In genomic region chr7:157831901-157832810, GRCh38 we compare ENCODE assay signal across 17 cellular contexts.
"Had no signal": no experiment of that assay in that cellular context is flagged by ENCODE, and none has a peak within 500 bp of the region (broad histone marks: within the 10 kb centered on the region; RNA-seq: fewer than 3 reads in every experiment).

No MANE protein-coding gene starts in this region.

- H3K9me3 Mint-ChIP-seq: activated naive CD4-positive, alpha-beta T cell treated with anti-CD3 and anti-CD28 coated beads, Interleukin-2, amount 50 U/mL, for 72 hours; natural killer cell had no signal

- H3K4me2 ChIP-seq: hepatocyte had no signal

- H3K27ac Mint-ChIP-seq: natural killer cell, progenitor cell of endocrine pancreas had no signal

- DNase-seq: activated CD4-positive, alpha-beta T cell treated with anti-CD3 and anti-CD28 coated beads for 1 hour; activated CD4-positive, alpha-beta T cell treated with anti-CD3 and anti-CD28 coated beads, Interleukin-2, amount 50 U/mL, for 48 hours; activated gamma-delta T cell treated with Interleukin-2 at 50 U/mL for 16 hours; adrenal gland; foreskin keratinocyte; left colon; natural killer cell; nucleus accumbens; stimulated activated CD4-positive, alpha-beta T cell treated with anti-CD3 and anti-CD28 coated beads, Interleukin-12 subunit alpha, Interleukin-12 subunit beta, amount 100 ng/mL, for 4 hours; stimulated activated CD4-positive, alpha-beta T cell treated with anti-CD3 and anti-CD28 coated beads, Interleukin-1b, Interleukin-23, amount 100 ng/mL, for 48 hours; stimulated activated naive CD4-positive, alpha-beta T cell treated with Interleukin-2 at 50 U/mL for 16 hours; T1000; tibial artery had no signal

- ATAC-seq: activated naive CD4-positive, alpha-beta T cell treated with anti-CD3 and anti-CD28 coated beads, Interleukin-2, amount 50 U/mL, for 72 hours; foreskin keratinocyte; left colon; natural killer cell had no signal

- H3K27ac ChIP-seq: adrenal gland, foreskin keratinocyte, hepatocyte, lower lobe of right lung, tibial artery had no signal

- H3K4me1 Mint-ChIP-seq: natural killer cell had no signal

- H3K36me3 Mint-ChIP-seq: activated naive CD4-positive, alpha-beta T cell treated with anti-CD3 and anti-CD28 coated beads, Interleukin-2, amount 50 U/mL, for 72 hours; natural killer cell had no signal

- H3K4me1 ChIP-seq: adrenal gland, foreskin keratinocyte, lower lobe of right lung, tibial artery had no signal

- H3K4me3 Mint-ChIP-seq: natural killer cell had no signal

- H3K27me3 ChIP-seq: adrenal gland, foreskin keratinocyte, tibial artery had no signal

- H3K36me3 ChIP-seq: adrenal gland, lower lobe of right lung, tibial artery had no signal

- H3K4me3 ChIP-seq: adrenal gland, hepatocyte, lower lobe of right lung, tibial artery had no signal

- H3K9me3 ChIP-seq: adrenal gland, lower lobe of right lung, tibial artery had no signal

- H2AFZ ChIP-seq: hepatocyte had no signal
